Comparison of ENCODE assay signal across 8 cellular contexts in the genomic region with DNA sequence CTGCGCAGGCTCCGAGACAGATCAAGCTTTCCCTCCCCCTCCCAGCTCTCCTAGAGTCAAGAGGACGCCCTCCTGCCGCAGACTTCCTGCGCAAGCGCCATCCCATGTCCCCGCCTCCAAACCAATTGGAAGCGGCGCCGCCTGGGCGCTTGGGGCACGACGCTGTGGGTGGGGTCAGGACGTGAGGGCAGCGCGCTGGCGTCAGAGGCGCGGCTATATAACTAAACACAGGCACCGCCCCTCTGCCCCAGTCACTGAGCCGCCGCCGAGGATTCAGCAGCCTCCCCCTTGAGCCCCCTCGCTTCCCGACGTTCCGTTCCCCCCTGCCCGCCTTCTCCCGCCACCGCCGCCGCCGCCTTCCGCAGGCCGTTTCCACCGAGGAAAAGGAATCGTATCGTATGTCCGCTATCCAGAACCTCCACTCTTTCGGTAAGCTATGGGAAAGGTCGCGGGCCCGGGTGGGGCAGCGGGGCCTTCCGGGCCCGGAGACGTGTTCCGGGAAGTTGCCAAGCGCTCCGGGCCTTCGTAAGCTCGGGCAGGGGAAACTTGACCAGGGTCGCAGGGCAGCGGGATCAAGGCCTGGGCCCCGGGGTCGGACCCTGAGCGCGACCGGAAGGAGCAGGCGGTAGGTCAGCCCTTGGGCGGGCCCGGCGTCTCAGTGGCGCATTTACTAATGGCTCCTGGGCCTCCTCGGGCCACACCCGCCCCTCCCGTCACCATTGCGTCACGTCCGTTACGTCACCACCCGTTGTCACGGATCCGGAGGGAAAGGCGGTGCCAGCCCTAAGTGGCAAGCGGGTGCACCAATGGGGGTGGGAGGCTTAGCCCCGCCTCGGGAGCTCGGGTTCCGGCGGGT. TPM values are rescaled to one million over a fixed set of nuclear protein-coding genes. Genes with fewer than 3 reads are reported as not detected.
DNase-seq lines count a peak whose midpoint lies in the region; TF ChIP-seq lines count a peak whose summit lies in the region.

Gene EIF1 (plus strand): TSS at position 245 of the 856 bp plus-strand sequence. CDS start 154 bp downstream, at position 399.

- no peak within 1 kb of the TSS for H4K8ac ChIP-seq in neuronal stem cell (ENCODE audit: low read depth, low read length)

- H3K36me3 ChIP-seq in neuronal stem cell (replicated peaks in 1 of 2; ENCODE audit: control insufficient read depth in 2 of 2, insufficient read depth in 2 of 2, low read length in 2 of 2), result peaks cover 30 to 46% of the 10 kb centered on the region in 2 donors

- H4K91ac ChIP-seq in neuronal stem cell (ENCODE audit: low read depth, low read length, poor library complexity), result no peak within 1 kb of the TSS

- H3K14ac ChIP-seq in neuronal stem cell (ENCODE audit: low read length), result peak within 1 kb of the TSS; percentile 67

- H2BK120ac ChIP-seq in neuronal stem cell (ENCODE audit: low read depth, low read length), result no peak within 1 kb of the TSS

- H3K9me3 Mint-ChIP-seq in activated naive CD4-positive, alpha-beta T cell treated with anti-CD3 and anti-CD28 coated beads for 36 hours, result no peaks in the 10 kb centered on the region

- no peak within 1 kb of the TSS for H2BK5ac ChIP-seq in neuronal stem cell (ENCODE audit: low read length)

- peak within 1 kb of the TSS; percentile 99 for H3K9ac ChIP-seq in neuronal stem cell (ENCODE audit: low read depth, low read length, poor library complexity)

- H2BK12ac ChIP-seq in neuronal stem cell (ENCODE audit: low read length), result no peak within 1 kb of the TSS

- peaks cover 35% of the 10 kb centered on the region for H3K36me3 Mint-ChIP-seq in activated naive CD4-positive, alpha-beta T cell treated with anti-CD3 and anti-CD28 coated beads for 36 hours (ENCODE audit: low read depth)

- TF ChIP-seq CTCF in HFF-Myc (IDR thresholded peaks at IDR 0.05; ENCODE audit: low read depth, low read length, missing control alignments) (no peak), subcutaneous adipose tissue (IDR thresholded peaks at IDR 0.05; ENCODE audit: low read depth) (no peak)

- peak within 1 kb of the TSS; percentile 99 for H3K27ac Mint-ChIP-seq in activated naive CD4-positive, alpha-beta T cell treated with anti-CD3 and anti-CD28 coated beads for 36 hours

- H3K27ac ChIP-seq in neuronal stem cell (replicated peaks; ENCODE audit: low read length), result peak within 1 kb of the TSS; percentile 80

- H3K4me2 ChIP-seq in neuronal stem cell (ENCODE audit: insufficient read depth, low read length, poor library complexity, severe bottlenecking), result peak within 1 kb of the TSS; percentile 54

- WGBS in neuronal stem cell (ENCODE audit: extremely low coverage in 2 of 2, insufficient read length in 2 of 2, insufficient replicate concordance in 1 of 2), 2 donors, result no CpG with 5 or more reads among the region's 81 CpGs

- H3K4me3 ChIP-seq in HFF-Myc (replicated peaks; ENCODE audit: low read depth, low read length), result peak within 1 kb of the TSS; percentile 92
- H3K4me3 ChIP-seq in neuronal stem cell (ENCODE audit: low read length in 2 of 2), result peak within 1 kb of the TSS; percentile 85 to 98

- no peaks in the 10 kb centered on the region for H3K9me3 ChIP-seq in neuronal stem cell (replicated peaks in 1 of 2; ENCODE audit: control insufficient read depth in 2 of 2, insufficient read depth in 1 of 2, low read depth in 1 of 2, low read length in 2 of 2)

- H3K4me1 Mint-ChIP-seq in activated naive CD4-positive, alpha-beta T cell treated with anti-CD3 and anti-CD28 coated beads for 36 hours (ENCODE audit: low read depth), result peaks cover 26% of the 10 kb centered on the region

- H3K18ac ChIP-seq in neuronal stem cell (ENCODE audit: low read length), result peak within 1 kb of the TSS; percentile 95

- no peaks in the 10 kb centered on the region for H3K27me3 ChIP-seq in neuronal stem cell (ENCODE audit: control insufficient read depth in 3 of 3, insufficient read depth in 3 of 3, low read depth in 1 of 3, low read length in 3 of 3)

- peaks cover 7 to 8% of the 10 kb centered on the region in 2 donors for H3K4me1 ChIP-seq in neuronal stem cell (ENCODE audit: control insufficient read depth in 2 of 2, insufficient read depth in 1 of 2, low read depth in 1 of 2, low read length in 2 of 2)

- H3K4ac ChIP-seq in neuronal stem cell (ENCODE audit: low read length), result no peak within 1 kb of the TSS

- H2BK15ac ChIP-seq in neuronal stem cell (ENCODE audit: low read length), result no peak within 1 kb of the TSS

- H3K4me3 Mint-ChIP-seq in activated naive CD4-positive, alpha-beta T cell treated with anti-CD3 and anti-CD28 coated beads for 36 hours, result peak within 1 kb of the TSS; percentile 97

- peaks cover 7% of the 10 kb centered on the region for H3K79me1 ChIP-seq in neuronal stem cell (ENCODE audit: low read depth, low read length)

- peak within 1 kb of the TSS; percentile 99 for H2AK5ac ChIP-seq in neuronal stem cell (ENCODE audit: low read depth, low read length)

- H3K27me3 Mint-ChIP-seq in activated naive CD4-positive, alpha-beta T cell treated with anti-CD3 and anti-CD28 coated beads for 36 hours (ENCODE audit: low read depth), result no peaks in the 10 kb centered on the region

- intact Hi-C loops in activated naive CD4-positive, alpha-beta T cell treated with anti-CD3 and anti-CD28 coated beads for 36 hours (cut with micrococcal nuclease), result loop anchor here (1.0 to 5.0 kb wide), 5 partner anchors 10 to 700 kb away; partner anchors contain the start of genes ACLY, FKBP10, P3H4 and STAT3

- DNase-seq in GM03348 (ENCODE audit: low spot score), result peak; percentile 98
- peak; percentile 97 for DNase-seq in HFF-Myc (ENCODE audit: extremely low read depth, low read depth)
- peak; percentile 100 for DNase-seq in NAMALWA (ENCODE audit: low spot score)
- DNase-seq in SK-N-DZ (ENCODE audit: low spot score), result peak; percentile 99
- peak; percentile 100 for DNase-seq in activated naive CD4-positive, alpha-beta T cell treated with anti-CD3 and anti-CD28 coated beads for 36 hours
- DNase-seq in foreskin melanocyte, result peak; percentile 98
- peak; percentile 100 for DNase-seq in neuronal stem cell (ENCODE audit: low spot score)

- peak within 1 kb of the TSS; percentile 96 for H3K23ac ChIP-seq in neuronal stem cell (ENCODE audit: low read depth, low read length, poor library complexity)

- CTCF ChIA-PET in activated naive CD4-positive, alpha-beta T cell treated with anti-CD3 and anti-CD28 coated beads for 36 hours (lab: Charles Lee), result interaction anchor here (0.9 to 4.2 kb wide), 11 partner anchors 9 to 242 kb away, joined by 3 to 62 read pairs (median 8); partner anchors contain the start of gene ODAD4

- H2AFZ ChIP-seq in neuronal stem cell (ENCODE audit: low read length), result peak within 1 kb of the TSS; percentile 85

RNA-seq across cellular contexts. Expression of gene EIF1, which starts in this region (rescaled TPM):
- polyA plus RNA-seq in SK-N-DZ (2014; cell fraction: cytosol; rRNA removed), result 85.8 and 129 TPM in 2 replicates
- polyA plus RNA-seq in SK-N-DZ (2014; cell fraction: nucleus; rRNA removed), result 194 and 234 TPM in 2 replicates
- total RNA-seq in activated naive CD4-positive, alpha-beta T cell treated with anti-CD3 and anti-CD28 coated beads for 36 hours, result 1,000 to 10,000 TPM; 1,206 to 1,253 TPM
- 353 TPM for polyA plus RNA-seq in neuronal stem cell (2013, experiment 1 of 2)
- 340 TPM for polyA plus RNA-seq in neuronal stem cell (2013, experiment 2 of 2)
- total RNA-seq in subcutaneous adipose tissue, result 1,000 to 10,000 TPM in 1 of 4 donors, 100 to 1,000 TPM in 3; 563 to 1,496 (median 636) TPM

Comparison
In these comparisons a context has a peak if more than half of its experiments do, and no peak if none do; other contexts are left out.
1. Peak in every context shown above with its lines: DNase-seq, H3K4me3 ChIP-seq and H3K27ac ChIP-seq.